ENCODE assay signal across 9 cellular contexts in genomic region chr21:42784276-42784675, GRCh38.
DNase-seq lines count a peak whose midpoint lies in the region; ATAC-seq and TF ChIP-seq lines count a peak whose summit lies in the region.
"Had no signal": no experiment of that assay in that cellular context is flagged by ENCODE, and none has a peak within 500 bp of the region (broad histone marks: within the 10 kb centered on the region; RNA-seq: fewer than 3 reads in every experiment).

No MANE protein-coding gene starts in this region.

- no peak for TF ChIP-seq CTCF in GM23338 (conservative IDR thresholded peaks at IDR 0.05; ENCODE audit: low read depth in 2 of 2)
- no peak for TF ChIP-seq CTCF in activated CD8-positive, alpha-beta T cell treated with anti-CD3 and anti-CD28 coated beads for 36 hours (IDR thresholded peaks at IDR 0.05)
- no peak for TF ChIP-seq CTCF in right atrium auricular region (IDR thresholded peaks at IDR 0.05)

- H3K4me1 Mint-ChIP-seq in GM23338, result peaks cover 48% of the 10 kb centered on the region
- peaks cover 31% of the 10 kb centered on the region for H3K4me1 Mint-ChIP-seq in activated CD8-positive, alpha-beta T cell treated with anti-CD3 and anti-CD28 coated beads for 36 hours (ENCODE audit: low read depth)

- H3K27me3 Mint-ChIP-seq in GM23338 (ENCODE audit: insufficient read depth, low read depth, poor library complexity), result peaks cover 44% of the 10 kb centered on the region
- H3K27me3 Mint-ChIP-seq in activated CD8-positive, alpha-beta T cell treated with anti-CD3 and anti-CD28 coated beads for 36 hours, result no peaks in the 10 kb centered on the region

- peak overlapping the region; percentile 90; the same call in 1 of the 2 replicates for H2AFZ ChIP-seq in GM23338

- H3K27ac Mint-ChIP-seq in GM23338, result no peak overlapping the region
- H3K27ac Mint-ChIP-seq in activated CD8-positive, alpha-beta T cell treated with anti-CD3 and anti-CD28 coated beads for 36 hours, result peak overlapping the region; percentile 95

- peaks cover 5% of the 10 kb centered on the region; the same call in 2 of the 3 replicates for H3K36me3 Mint-ChIP-seq in GM23338 (ENCODE audit: low read depth)
- no peaks in the 10 kb centered on the region for H3K36me3 Mint-ChIP-seq in activated CD8-positive, alpha-beta T cell treated with anti-CD3 and anti-CD28 coated beads for 36 hours (ENCODE audit: low read depth)

- DNase-seq in GM23338 (ENCODE audit: low spot score), result no peak
- peak; percentile 28 for DNase-seq in activated CD8-positive, alpha-beta T cell treated with anti-CD3 and anti-CD28 coated beads for 36 hours
- DNase-seq in right atrium auricular region (ENCODE audit: low spot score), result no peak
- DNase-seq in sciatic nerve (ENCODE audit: low spot score), result peak; percentile 55
- no peak for DNase-seq in NOMO-1 treated with dmso at 0.1 percent for 144 hours (lab: John Stamatoyannopoulos, UW; ENCODE audit: unreplicated experiment)
- DNase-seq in kidney glomerular epithelial cell (lab: John Stamatoyannopoulos, UW), result no peak
- DNase-seq in SK-N-DZ (ENCODE audit: low spot score), result no peak
- no peak for DNase-seq in NCI-H748 treated with DMSO at 0.1 percent for 48 hours (lab: John Stamatoyannopoulos, UW)

- intact Hi-C loops in activated CD8-positive, alpha-beta T cell treated with anti-CD3 and anti-CD28 coated beads for 36 hours (cut with micrococcal nuclease), result no loop called here
- intact Hi-C loops in sciatic nerve (cut with DNase I), result no loop called here

- H3K27ac ChIP-seq in GM23338 (ENCODE audit: low read depth), result no peak overlapping the region
- peak overlapping the region; percentile 67 to 70 for H3K27ac ChIP-seq in right atrium auricular region
- H3K27ac ChIP-seq: cardiac muscle cell had no signal

- peaks cover 0 to 4% of the 10 kb centered on the region in 2 donors for H3K9me3 ChIP-seq in right atrium auricular region

- H3K4me1 ChIP-seq in GM23338 (ENCODE audit: insufficient read depth) (peaks cover 34% of the 10 kb centered on the region), right atrium auricular region (peaks cover 0 to 32% of the 10 kb centered on the region in 2 donors)

- no peaks in the 10 kb centered on the region for H4K20me1 ChIP-seq in GM23338 (replicated peaks; ENCODE audit: insufficient read depth)

- POLR2A ChIA-PET in activated CD8-positive, alpha-beta T cell treated with anti-CD3 and anti-CD28 coated beads for 36 hours (lab: Charles Lee), result interaction anchor here (1.3 kb wide), 1 partner anchor 45 kb away, joined by 4 read pairs; no protein-coding TSS in a partner anchor

- H3K36me3 ChIP-seq in GM23338 (ENCODE audit: insufficient read depth), result no peaks in the 10 kb centered on the region
- no peaks in the 10 kb centered on the region for H3K36me3 ChIP-seq in right atrium auricular region
- H3K36me3 ChIP-seq: cardiac muscle cell had no signal

- H3K4me3 ChIP-seq in GM23338, result peak overlapping the region; percentile 39; the same call in 1 of the 2 replicates
- H3K4me3 ChIP-seq in right atrium auricular region, result no peak overlapping the region
- H3K4me3 ChIP-seq: cardiac muscle cell had no signal

- H3K27me3 ChIP-seq in GM23338 (ENCODE audit: insufficient read depth) (peaks cover 25% of the 10 kb centered on the region), right atrium auricular region (no peaks in the 10 kb centered on the region)

- H3K9me3 Mint-ChIP-seq in GM23338, result peaks cover 7% of the 10 kb centered on the region
- peaks cover 2% of the 10 kb centered on the region for H3K9me3 Mint-ChIP-seq in activated CD8-positive, alpha-beta T cell treated with anti-CD3 and anti-CD28 coated beads for 36 hours

- no peaks in the 10 kb centered on the region for H3K79me2 ChIP-seq in GM23338 (replicated peaks; ENCODE audit: insufficient read depth)

- no peaks in the 10 kb centered on the region for H3K9me2 ChIP-seq in GM23338 (ENCODE audit: insufficient read depth)

- CTCF ChIA-PET in activated CD8-positive, alpha-beta T cell treated with anti-CD3 and anti-CD28 coated beads for 36 hours (lab: Charles Lee), result no interaction called here

- H3F3A ChIP-seq in GM23338 (replicated peaks; ENCODE audit: low read depth), result peaks cover 18% of the 10 kb centered on the region; the same call in 1 of the 2 replicates

- H3K4me2 ChIP-seq in GM23338, result peak overlapping the region; percentile 68

- no peak overlapping the region; the same call in 2 of the 3 replicates for H3K4me3 Mint-ChIP-seq in GM23338
- peak overlapping the region; percentile 73 for H3K4me3 Mint-ChIP-seq in activated CD8-positive, alpha-beta T cell treated with anti-CD3 and anti-CD28 coated beads for 36 hours

- no peak for ATAC-seq in GM23338
- peak; percentile 32 for ATAC-seq in activated CD8-positive, alpha-beta T cell treated with anti-CD3 and anti-CD28 coated beads for 36 hours
- peak; percentile 2 for ATAC-seq in sciatic nerve

TF ChIP-seq in GM23338, 12 proteins besides CTCF, POLR2A, EP300 and RAD21 (continues in another document):
- TF ChIP-seq ETS1 (IDR thresholded peaks at IDR 0.05) (no peak), ZNF462 (CRISPR knock-in tag; IDR thresholded peaks at IDR 0.05) (no peak), EZH2phosphoT487 (IDR thresholded peaks at IDR 0.05; ENCODE audit: unreplicated experiment) (no peak), EZH2 (IDR thresholded peaks at IDR 0.05; ENCODE audit: low read depth, unreplicated experiment) (no peak), ZNF114 (CRISPR knock-in tag; IDR thresholded peaks at IDR 0.05) (no peak), POLR2AphosphoS5 (IDR thresholded peaks at IDR 0.05; ENCODE audit: low read depth) (no peak)

Comparison
In these comparisons a context has a peak if more than half of its experiments do, and no peak if none do; other contexts are left out.
1. DNase-seq: peak in activated CD8-positive, alpha-beta T cell treated with anti-CD3 and anti-CD28 coated beads for 36 hours (single experiment) and sciatic nerve (single experiment); none in GM23338 (single experiment), right atrium auricular region (single experiment), NOMO-1 treated with dmso at 0.1 percent for 144 hours (single experiment), kidney glomerular epithelial cell (single experiment), SK-N-DZ (single experiment) and NCI-H748 treated with DMSO at 0.1 percent for 48 hours (single experiment).